Comparison of ENCODE assay signal across 8 cellular contexts in genomic region chr14:94026173-94026885, GRCh38. TPM values are rescaled to one million over a fixed set of nuclear protein-coding genes. Genes with fewer than 3 reads are reported as not detected.
DNase-seq lines count a peak whose midpoint lies in the region; ATAC-seq lines count a peak whose summit lies in the region.

Gene OTUB2, plus strand, starts transcription at chr14:94026340. Its CDS starts 198 bp downstream, at chr14:94026538.

- peak; percentile 99 for DNase-seq in DMS79 (lab: John Stamatoyannopoulos, UW)
- DNase-seq in GOT3 (lab: John Stamatoyannopoulos, UW) = peak; percentile 73
- peak; percentile 98 for DNase-seq in LHCN-M2 (ENCODE audit: low read depth)
- peak; percentile 98 for DNase-seq in RPMI7951 (ENCODE audit: low read depth)
- DNase-seq in fibroblast of peridontal ligament (ENCODE audit: extremely low read depth) = peak; percentile 98
- peak; percentile 86 to 97 (median 96) for DNase-seq in naive thymus-derived CD8-positive, alpha-beta T cell

- peak; percentile 89 for ATAC-seq in activated T-helper 17 cell treated with anti-CD3 and anti-CD28 coated beads, Interleukin-2, amount 50 U/mL, for 72 hours (replicated peaks)
- peak; percentile 100 for ATAC-seq in naive thymus-derived CD8-positive, alpha-beta T cell
- ATAC-seq in stimulated activated memory B cell treated with anti-CD40 and anti-IgM and Interleukin-4, amounts not matched to agents 10 μg/mL and 1 μg/mL and 100 μg/mL, for 72 hours = peak; percentile 98

- no peaks in the 10 kb centered on the region for H3K36me3 Mint-ChIP-seq in activated T-helper 17 cell treated with anti-CD3 and anti-CD28 coated beads, Interleukin-2, amount 50 U/mL, for 72 hours (ENCODE audit: low read depth)
- no peaks in the 10 kb centered on the region for H3K36me3 Mint-ChIP-seq in naive thymus-derived CD8-positive, alpha-beta T cell
- no peaks in the 10 kb centered on the region for H3K36me3 Mint-ChIP-seq in stimulated activated memory B cell treated with anti-CD40 and anti-IgM and Interleukin-4, amounts not matched to agents 10 μg/mL and 1 μg/mL and 100 μg/mL, for 72 hours

- POLR2A ChIA-PET in naive thymus-derived CD8-positive, alpha-beta T cell (lab: Charles Lee) = interaction anchor here (1.3 to 1.9 kb wide), 4 partner anchors 9 to 148 kb away, joined by 3 to 5 read pairs (median 4); partner anchors contain the start of genes DDX24 and IFI27L1

- H3K9me3 Mint-ChIP-seq in activated T-helper 17 cell treated with anti-CD3 and anti-CD28 coated beads, Interleukin-2, amount 50 U/mL, for 72 hours = no peaks in the 10 kb centered on the region
- H3K9me3 Mint-ChIP-seq in naive thymus-derived CD8-positive, alpha-beta T cell = no peaks in the 10 kb centered on the region
- H3K9me3 Mint-ChIP-seq in stimulated activated memory B cell treated with anti-CD40 and anti-IgM and Interleukin-4, amounts not matched to agents 10 μg/mL and 1 μg/mL and 100 μg/mL, for 72 hours = no peaks in the 10 kb centered on the region

- peaks cover 29% of the 10 kb centered on the region for H3K4me1 Mint-ChIP-seq in activated T-helper 17 cell treated with anti-CD3 and anti-CD28 coated beads, Interleukin-2, amount 50 U/mL, for 72 hours
- H3K4me1 Mint-ChIP-seq in naive thymus-derived CD8-positive, alpha-beta T cell = peaks cover 11 to 25% (median 13%) of the 10 kb centered on the region in 4 donors
- peaks cover 11% of the 10 kb centered on the region for H3K4me1 Mint-ChIP-seq in stimulated activated memory B cell treated with anti-CD40 and anti-IgM and Interleukin-4, amounts not matched to agents 10 μg/mL and 1 μg/mL and 100 μg/mL, for 72 hours

- no peaks in the 10 kb centered on the region for H3K27me3 Mint-ChIP-seq in activated T-helper 17 cell treated with anti-CD3 and anti-CD28 coated beads, Interleukin-2, amount 50 U/mL, for 72 hours
- H3K27me3 Mint-ChIP-seq in naive thymus-derived CD8-positive, alpha-beta T cell = peaks cover 0 to 9% (median 0%) of the 10 kb centered on the region in 5 donors
- peaks cover 33% of the 10 kb centered on the region for H3K27me3 Mint-ChIP-seq in stimulated activated memory B cell treated with anti-CD40 and anti-IgM and Interleukin-4, amounts not matched to agents 10 μg/mL and 1 μg/mL and 100 μg/mL, for 72 hours

- peak within 1 kb of the TSS; percentile 69 for H3K4me3 Mint-ChIP-seq in activated T-helper 17 cell treated with anti-CD3 and anti-CD28 coated beads, Interleukin-2, amount 50 U/mL, for 72 hours
- H3K4me3 Mint-ChIP-seq in naive thymus-derived CD8-positive, alpha-beta T cell = peak within 1 kb of the TSS; percentile 70 to 88 (median 84)
- H3K4me3 Mint-ChIP-seq in stimulated activated memory B cell treated with anti-CD40 and anti-IgM and Interleukin-4, amounts not matched to agents 10 μg/mL and 1 μg/mL and 100 μg/mL, for 72 hours = peak within 1 kb of the TSS; percentile 74

- H3K27ac Mint-ChIP-seq in activated T-helper 17 cell treated with anti-CD3 and anti-CD28 coated beads, Interleukin-2, amount 50 U/mL, for 72 hours = peak within 1 kb of the TSS; percentile 4
- H3K27ac Mint-ChIP-seq in naive thymus-derived CD8-positive, alpha-beta T cell = peak within 1 kb of the TSS in 6 of 10 donors; percentile 7 to 70 (median 18)
- H3K27ac Mint-ChIP-seq in stimulated activated memory B cell treated with anti-CD40 and anti-IgM and Interleukin-4, amounts not matched to agents 10 μg/mL and 1 μg/mL and 100 μg/mL, for 72 hours = no peak within 1 kb of the TSS

RNA-seq across cellular contexts. Expression of gene OTUB2, which starts in this region (rescaled TPM):
- 0.45 and 0.69 TPM in 2 replicates for total RNA-seq in LHCN-M2 (2014; rRNA removed)
- 0.87 TPM for polyA plus RNA-seq in LHCN-M2 (2012)
- 1.5 and 1.6 TPM in 2 replicates for total RNA-seq in RPMI7951 (2014; rRNA removed; shearing (Covaris generic))
- total RNA-seq in activated T-helper 17 cell treated with anti-CD3 and anti-CD28 coated beads, Interleukin-2, amount 50 U/mL, for 72 hours = 10 to 100 TPM in 1 of 2 donors, 1 to 10 TPM in 1; 6.3 to 11.0 TPM
- total RNA-seq in naive thymus-derived CD8-positive, alpha-beta T cell = under 1 TPM; 0.16 to 0.22 TPM
- polyA plus RNA-seq in naive thymus-derived CD8-positive, alpha-beta T cell = under 1 TPM; 0.10 to 0.23 (median 0.11) TPM

Comparison
In these comparisons a context has a peak if more than half of its experiments do, and no peak if none do; other contexts are left out.
1. Peak in every context shown above with its lines: DNase-seq and ATAC-seq.
2. Peak in DNase-seq in LHCN-M2; RNA of the gene not detected or under 1 TPM.
3. Peak in DNase-seq and ATAC-seq in naive thymus-derived CD8-positive, alpha-beta T cell; RNA of the gene not detected or under 1 TPM.